ENCODE assay signal across 9 cellular contexts in genomic region chr14:51978566-51979398, GRCh38. TPM values are rescaled to one million over a fixed set of nuclear protein-coding genes. Genes with fewer than 3 reads are reported as not detected.
DNase-seq lines count a peak whose midpoint lies in the region; ATAC-seq and TF ChIP-seq lines count a peak whose summit lies in the region.
"Had no signal": no experiment of that assay in that cellular context is flagged by ENCODE, and none has a peak within 500 bp of the region (broad histone marks: within the 10 kb centered on the region; RNA-seq: fewer than 3 reads in every experiment).

No MANE protein-coding gene starts in this region.

- H3K9ac ChIP-seq in GM23248, result no peak overlapping the region

- peaks cover 9% of the 10 kb centered on the region for H3K4me1 ChIP-seq in CD8-positive, alpha-beta T cell (ENCODE audit: insufficient read depth, low read length)
- H3K4me1 ChIP-seq in GM23248 (ENCODE audit: insufficient read depth) (no peaks in the 10 kb centered on the region), heart left ventricle (peaks cover 0 to 15% (median 0%) of the 10 kb centered on the region in 12 donors)

- H3K4me2 ChIP-seq in GM23248 (ENCODE audit: unreplicated experiment), result no peak overlapping the region

- no peaks in the 10 kb centered on the region for H3K79me2 ChIP-seq in GM23248 (ENCODE audit: insufficient read depth)

- TF ChIP-seq CTCF in CD8-positive, alpha-beta T cell (IDR thresholded peaks at IDR 0.05), result peak; percentile 97
- TF ChIP-seq CTCF in heart left ventricle (IDR thresholded peaks at IDR 0.05), result peak; percentile 85 to 98 (median 94)

- H3K9me3 ChIP-seq in CD8-positive, alpha-beta T cell (ENCODE audit: low read length), result no peaks in the 10 kb centered on the region
- no peaks in the 10 kb centered on the region for H3K9me3 ChIP-seq in GM23248 (ENCODE audit: low read depth)
- H3K9me3 ChIP-seq in heart left ventricle, result no peaks in the 10 kb centered on the region

- no peaks in the 10 kb centered on the region for H3K27me3 Mint-ChIP-seq in CD8-positive, alpha-beta T cell (ENCODE audit: low read depth)
- H3K27me3 Mint-ChIP-seq in activated naive CD8-positive, alpha-beta T cell treated with anti-CD3 and anti-CD28 coated beads, Interleukin-2, amount 10 ng/mL, durations not matched to agents 7 days and 5 days, result peaks cover 1% of the 10 kb centered on the region
- H3K27me3 Mint-ChIP-seq: IgD-negative memory B cell had no signal

- H3K9me3 Mint-ChIP-seq in CD8-positive, alpha-beta T cell, result no peaks in the 10 kb centered on the region
- H3K9me3 Mint-ChIP-seq in activated naive CD8-positive, alpha-beta T cell treated with anti-CD3 and anti-CD28 coated beads, Interleukin-2, amount 10 ng/mL, durations not matched to agents 7 days and 5 days, result peaks cover under 1% of the 10 kb centered on the region
- H3K9me3 Mint-ChIP-seq: IgD-negative memory B cell had no signal

- POLR2A ChIA-PET in CD8-positive, alpha-beta T cell (lab: Charles Lee), result interaction anchor here (0.7 to 2.0 kb wide), 4 partner anchors 17 to 132 kb away, joined by 3 to 10 read pairs (median 3); partner anchors contain the start of gene GNG2
- POLR2A ChIA-PET in activated naive CD8-positive, alpha-beta T cell treated with anti-CD3 and anti-CD28 coated beads, Interleukin-2, amount 10 ng/mL, durations not matched to agents 7 days and 5 days (lab: Charles Lee), result interaction anchor here (1.4 to 1.5 kb wide), 2 partner anchors 111 to 119 kb away, joined by 3 to 4 read pairs; partner anchors contain the start of gene GNG2

- WGBS in GM23248 (ENCODE audit: low coverage in 1 of 2, low lambda C conversion rate in 2 of 2, missing lambda C conversion rate in 2 of 2), 2 experiments, result 10 to 15% methylated on average over 13 of the region's 13 CpGs
- WGBS in heart left ventricle, 4 donors, result 17 to 18% (median 18%) methylated on average over 13 of the region's 13 CpGs

- DNase-seq in CD8-positive, alpha-beta T cell, result peak; percentile 62 to 90 (median 79)
- DNase-seq in GM23248 (peak; percentile 79), NCI-H1417 treated with DMSO at 0.1 percent for 48 hours (lab: John Stamatoyannopoulos, UW) (peak; percentile 47), SW480 (ENCODE audit: low spot score) (peak; percentile 42), heart left ventricle (peak; percentile 74 to 86 (median 82)), pulmonary artery endothelial cell (ENCODE audit: low read depth, low spot score) (peak; percentile 35)
- DNase-seq in activated naive CD8-positive, alpha-beta T cell treated with anti-CD3 and anti-CD28 coated beads, Interleukin-2, amount 10 ng/mL, durations not matched to agents 7 days and 5 days, result peak; percentile 78

- no peak overlapping the region for H3K27ac ChIP-seq in CD8-positive, alpha-beta T cell (ENCODE audit: low read depth, low read length)
- H3K27ac ChIP-seq in GM23248, result no peak overlapping the region
- peak overlapping the region in 6 of 12 donors; percentile 5 to 46 (median 22) for H3K27ac ChIP-seq in heart left ventricle

- no peaks in the 10 kb centered on the region for H3K27me3 ChIP-seq in CD8-positive, alpha-beta T cell (ENCODE audit: insufficient read depth, low read length)
- no peaks in the 10 kb centered on the region for H3K27me3 ChIP-seq in GM23248 (replicated peaks; ENCODE audit: insufficient read depth)
- H3K27me3 ChIP-seq in heart left ventricle, result no peaks in the 10 kb centered on the region

- H3K9me2 ChIP-seq in GM23248 (ENCODE audit: insufficient read depth), result no peaks in the 10 kb centered on the region

- H3K4me1 Mint-ChIP-seq in CD8-positive, alpha-beta T cell (ENCODE audit: low read depth), result peaks cover 6% of the 10 kb centered on the region
- peaks cover 13% of the 10 kb centered on the region for H3K4me1 Mint-ChIP-seq in activated naive CD8-positive, alpha-beta T cell treated with anti-CD3 and anti-CD28 coated beads, Interleukin-2, amount 10 ng/mL, durations not matched to agents 7 days and 5 days

- in situ Hi-C loops in GM23248 (cut with MboI), result loop anchor here (10.0 kb wide), 2 partner anchors 194 to 714 kb away; no protein-coding TSS in a partner anchor

- no peak overlapping the region for H3K4me3 Mint-ChIP-seq in CD8-positive, alpha-beta T cell
- no peak overlapping the region for H3K4me3 Mint-ChIP-seq in activated naive CD8-positive, alpha-beta T cell treated with anti-CD3 and anti-CD28 coated beads, Interleukin-2, amount 10 ng/mL, durations not matched to agents 7 days and 5 days
- H3K4me3 Mint-ChIP-seq: IgD-negative memory B cell had no signal

- CTCF ChIA-PET in CD8-positive, alpha-beta T cell (lab: Charles Lee), result interaction anchor here (0.6 to 5.0 kb wide), 48 partner anchors 8 to 784 kb away, joined by 3 to 47 read pairs (median 4); partner anchors contain the start of gene GNG2

- ATAC-seq in CD8-positive, alpha-beta T cell, result peak; percentile 86
- ATAC-seq in activated naive CD8-positive, alpha-beta T cell treated with anti-CD3 and anti-CD28 coated beads, Interleukin-2, amount 10 ng/mL, durations not matched to agents 7 days and 5 days (ENCODE audit: low read depth), result peak; percentile 61
- ATAC-seq in heart left ventricle (peak; percentile 60 to 83 (median 80)), GM19452 (IDR thresholded peaks at IDR 0.05; ENCODE audit: unreplicated experiment) (no peak)

- H3K36me3 ChIP-seq in CD8-positive, alpha-beta T cell (ENCODE audit: insufficient read depth, low read length), result no peaks in the 10 kb centered on the region
- H3K36me3 ChIP-seq in GM23248 (ENCODE audit: low read depth) (no peaks in the 10 kb centered on the region), heart left ventricle (no peaks in the 10 kb centered on the region)

- no peak overlapping the region for H3K4me3 ChIP-seq in CD8-positive, alpha-beta T cell (ENCODE audit: low read depth, low read length)
- H3K4me3 ChIP-seq in GM23248 (no peak overlapping the region), heart left ventricle (no peak overlapping the region)

- intact Hi-C loops in CD8-positive, alpha-beta T cell (cut with DNase I, micrococcal nuclease), result loop anchor here (1.0 to 5.0 kb wide), 8 partner anchors 11 to 695 kb away; partner anchors contain the start of genes GNG2 (in 1 of the 2) and RTRAF (in 1 of the 2)
- intact Hi-C loops in heart left ventricle (cut with DNase I), result loop anchor here (5.0 to 10.0 kb wide), 11 partner anchors 114 to 704 kb away; partner anchors contain the start of gene GNG2 (in 2 of the 10)

- no peak for TF ChIP-seq POLR2A in heart left ventricle (IDR thresholded peaks at IDR 0.05)

- H2AFZ ChIP-seq in GM23248, result peak overlapping the region; percentile 32; the same call in 1 of the 2 replicates

- peaks cover 7% of the 10 kb centered on the region; the same call in 1 of the 2 replicates for H3F3A ChIP-seq in GM23248 (ENCODE audit: insufficient read depth)

- H4K20me1 ChIP-seq in GM23248 (ENCODE audit: insufficient read depth), result no peaks in the 10 kb centered on the region

- no peak overlapping the region for H3K27ac Mint-ChIP-seq in CD8-positive, alpha-beta T cell
- no peak overlapping the region for H3K27ac Mint-ChIP-seq in activated naive CD8-positive, alpha-beta T cell treated with anti-CD3 and anti-CD28 coated beads, Interleukin-2, amount 10 ng/mL, durations not matched to agents 7 days and 5 days
- H3K27ac Mint-ChIP-seq: IgD-negative memory B cell had no signal

- H3K36me3 Mint-ChIP-seq in CD8-positive, alpha-beta T cell, result no peaks in the 10 kb centered on the region
- H3K36me3 Mint-ChIP-seq in activated naive CD8-positive, alpha-beta T cell treated with anti-CD3 and anti-CD28 coated beads, Interleukin-2, amount 10 ng/mL, durations not matched to agents 7 days and 5 days, result peaks cover 3% of the 10 kb centered on the region
- H3K36me3 Mint-ChIP-seq: IgD-negative memory B cell had no signal

RNA-seq across cellular contexts. Expression of gene RTRAF, which starts 10.6 kb away (rescaled TPM):
- 100 to 1,000 TPM; 155 to 161 TPM for total RNA-seq in CD8-positive, alpha-beta T cell
- total RNA-seq in GM23248 (2014; rRNA removed; shearing (Covaris generic)), result 99.9 and 140 TPM in 2 replicates
- 257 and 270 TPM in 2 replicates for polyA plus RNA-seq in GM23248 (2016; fragmentation: Nextera tagmentation; extraction: Ambion mirVana)
- 100 to 1,000 TPM; 143 to 147 TPM for total RNA-seq in activated naive CD8-positive, alpha-beta T cell treated with anti-CD3 and anti-CD28 coated beads, Interleukin-2, amount 10 ng/mL, durations not matched to agents 7 days and 5 days
- total RNA-seq in heart left ventricle, result 100 to 1,000 TPM in 7 of 9 donors, 10 to 100 TPM in 2; 72.9 to 260 (median 193) TPM
- 100 to 1,000 TPM; 163 to 272 TPM for polyA plus RNA-seq in heart left ventricle
- total RNA-seq in pulmonary artery endothelial cell, result 240 and 310 TPM in 2 replicates
